ENCODE assay signal across 15 cellular contexts in the genomic region with DNA sequence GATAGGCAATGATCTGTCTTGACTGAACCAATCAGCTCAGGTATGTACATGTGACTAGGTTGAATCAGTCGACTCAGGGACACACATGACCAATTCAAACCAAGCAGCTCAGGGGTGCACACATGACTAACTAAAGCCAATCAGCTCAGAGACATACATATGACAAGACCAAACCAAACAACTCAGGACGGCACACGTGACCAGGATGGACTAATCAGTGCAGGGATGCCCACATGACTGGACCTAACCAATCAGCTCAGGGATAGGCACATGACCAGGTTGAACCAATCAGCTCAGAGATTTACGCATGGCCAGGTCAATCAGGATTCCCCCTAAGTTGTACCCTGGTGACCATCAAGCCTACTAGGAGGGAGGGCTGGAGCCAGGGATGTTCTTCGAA.
"Had no signal": no experiment of that assay in that cellular context is flagged by ENCODE, and none has a peak within 500 bp of the region (broad histone marks: within the 10 kb centered on the region; RNA-seq: fewer than 3 reads in every experiment).

No MANE protein-coding gene starts in this region.

- H3K27ac Mint-ChIP-seq: activated naive CD4-positive, alpha-beta T cell treated with anti-CD3 and anti-CD28 coated beads, Interleukin-2, amount 10 ng/mL, durations not matched to agents 7 days and 5 days; activated T-helper 1 cell treated with anti-CD3 and anti-CD28 coated beads, Interleukin-12 subunit alpha, Interleukin-12 subunit beta, Interleukin-2, Interleukin-4 antibody, amounts not matched to agents 30 ng/mL and 10 ng/mL and 1 ng/mL, durations not matched to agents 14 hours and 24 hours and 36 hours; brain; dendritic cell treated with granulocyte-macrophage colony-stimulating factor and Interleukin-4, amounts not matched to agents 40 ng/mL and 50 ng/mL, for 4 days; effector memory CD8-positive, alpha-beta T cell had no signal

- H3K36me3 Mint-ChIP-seq: activated naive CD4-positive, alpha-beta T cell treated with anti-CD3 and anti-CD28 coated beads, Interleukin-2, amount 10 ng/mL, durations not matched to agents 7 days and 5 days; brain; naive thymus-derived CD4-positive, alpha-beta T cell had no signal

- H3K4me3 ChIP-seq: lung, smooth muscle cell had no signal

- H3K4me3 Mint-ChIP-seq: activated naive CD4-positive, alpha-beta T cell treated with anti-CD3 and anti-CD28 coated beads, Interleukin-2, amount 10 ng/mL, durations not matched to agents 7 days and 5 days; activated T-helper 1 cell treated with anti-CD3 and anti-CD28 coated beads, Interleukin-12 subunit alpha, Interleukin-12 subunit beta, Interleukin-2, Interleukin-4 antibody, amounts not matched to agents 30 ng/mL and 10 ng/mL and 1 ng/mL, durations not matched to agents 14 hours and 24 hours and 36 hours; brain; dendritic cell treated with granulocyte-macrophage colony-stimulating factor and Interleukin-4, amounts not matched to agents 40 ng/mL and 50 ng/mL, for 4 days; effector memory CD8-positive, alpha-beta T cell; naive thymus-derived CD4-positive, alpha-beta T cell had no signal

- DNase-seq: activated CD4-positive, alpha-beta T cell treated with anti-CD3 and anti-CD28 coated beads, Interleukin-2, amount 50 U/mL, for 48 hours; activated naive CD4-positive, alpha-beta T cell treated with anti-CD3 and anti-CD28 coated beads, Interleukin-2, amount 10 ng/mL, durations not matched to agents 7 days and 5 days; amygdala; effector memory CD8-positive, alpha-beta T cell; left colon; naive thymus-derived CD4-positive, alpha-beta T cell; retina; substantia nigra; trophoblast cell had no signal

- H3K4me2 ChIP-seq: smooth muscle cell had no signal

- H3K9me3 Mint-ChIP-seq: activated naive CD4-positive, alpha-beta T cell treated with anti-CD3 and anti-CD28 coated beads, Interleukin-2, amount 10 ng/mL, durations not matched to agents 7 days and 5 days; activated T-helper 1 cell treated with anti-CD3 and anti-CD28 coated beads, Interleukin-12 subunit alpha, Interleukin-12 subunit beta, Interleukin-2, Interleukin-4 antibody, amounts not matched to agents 30 ng/mL and 10 ng/mL and 1 ng/mL, durations not matched to agents 14 hours and 24 hours and 36 hours; dendritic cell treated with granulocyte-macrophage colony-stimulating factor and Interleukin-4, amounts not matched to agents 40 ng/mL and 50 ng/mL, for 4 days; effector memory CD8-positive, alpha-beta T cell; naive thymus-derived CD4-positive, alpha-beta T cell had no signal

- ATAC-seq: effector memory CD8-positive, alpha-beta T cell; left colon; naive thymus-derived CD4-positive, alpha-beta T cell; SK-N-SH treated with all-trans-retinoic acid at 6 μM for 48 hours had no signal

- H3K27me3 Mint-ChIP-seq: dendritic cell treated with granulocyte-macrophage colony-stimulating factor and Interleukin-4, amounts not matched to agents 40 ng/mL and 50 ng/mL, for 4 days had no signal
